ENCODE assay signal across 8 cellular contexts in the genomic region with DNA sequence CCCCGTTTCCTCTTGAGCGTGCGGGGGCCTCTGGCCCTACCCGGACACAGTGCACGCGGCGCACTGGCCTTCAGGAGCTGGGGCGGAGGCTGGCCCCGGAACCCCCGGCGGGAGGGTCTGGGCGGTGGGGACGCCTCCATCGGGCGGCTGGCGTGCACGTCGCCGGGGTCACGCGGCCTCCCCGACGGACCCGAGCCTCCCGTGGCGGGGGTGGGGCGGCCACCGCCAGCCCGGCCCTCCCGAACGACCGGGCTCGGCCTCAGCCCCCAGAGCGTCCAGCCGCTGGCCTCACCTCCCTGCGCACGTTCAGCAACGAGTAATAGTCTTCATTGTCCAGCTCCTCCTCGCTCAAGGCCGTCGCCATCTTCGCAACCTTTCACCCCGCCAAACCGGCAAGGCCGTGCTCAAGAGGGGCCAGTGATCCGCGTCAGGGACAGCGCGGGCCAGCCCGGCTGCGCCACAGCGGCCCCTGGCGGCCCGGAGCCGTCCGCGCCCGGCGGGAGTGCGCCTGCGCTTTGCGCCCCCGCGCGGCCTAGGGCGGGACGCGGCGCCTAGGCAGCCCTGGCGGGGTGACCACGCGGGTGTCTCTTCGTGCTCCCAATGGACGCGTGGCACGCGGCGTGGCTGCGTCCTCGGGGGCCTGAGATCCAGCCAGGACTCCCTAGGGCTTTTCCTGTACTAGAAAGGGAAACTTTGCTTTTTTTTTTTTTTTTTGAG. TPM values are rescaled to one million over a fixed set of nuclear protein-coding genes. Genes with fewer than 3 reads are reported as not detected.
DNase-seq lines count a peak whose midpoint lies in the region; ATAC-seq and TF ChIP-seq lines count a peak whose summit lies in the region.

A gene with protein sequence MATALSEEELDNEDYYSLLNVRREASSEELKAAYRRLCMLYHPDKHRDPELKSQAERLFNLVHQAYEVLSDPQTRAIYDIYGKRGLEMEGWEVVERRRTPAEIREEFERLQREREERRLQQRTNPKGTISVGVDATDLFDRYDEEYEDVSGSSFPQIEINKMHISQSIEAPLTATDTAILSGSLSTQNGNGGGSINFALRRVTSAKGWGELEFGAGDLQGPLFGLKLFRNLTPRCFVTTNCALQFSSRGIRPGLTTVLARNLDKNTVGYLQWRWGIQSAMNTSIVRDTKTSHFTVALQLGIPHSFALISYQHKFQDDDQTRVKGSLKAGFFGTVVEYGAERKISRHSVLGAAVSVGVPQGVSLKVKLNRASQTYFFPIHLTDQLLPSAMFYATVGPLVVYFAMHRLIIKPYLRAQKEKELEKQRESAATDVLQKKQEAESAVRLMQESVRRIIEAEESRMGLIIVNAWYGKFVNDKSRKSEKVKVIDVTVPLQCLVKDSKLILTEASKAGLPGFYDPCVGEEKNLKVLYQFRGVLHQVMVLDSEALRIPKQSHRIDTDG (minus strand): TSS at position 380 of the 717 bp plus-strand sequence. CDS start 16 bp downstream, at position 364.

- no peaks in the 10 kb centered on the region for H3K27me3 ChIP-seq in left lung

- ATAC-seq in HG03457 (IDR thresholded peaks at IDR 0.05; ENCODE audit: unreplicated experiment) (peak; percentile 69), left lung (peak; percentile 99)

- peaks cover 26% of the 10 kb centered on the region for H3K36me3 Mint-ChIP-seq in dendritic cell treated with granulocyte-macrophage colony-stimulating factor and Interleukin-4, amounts not matched to agents 40 ng/mL and 50 ng/mL, for 4 days (ENCODE audit: low read depth)

- peak within 1 kb of the TSS; percentile 63 to 79 for H3K27ac ChIP-seq in left lung

- no peaks in the 10 kb centered on the region for H3K36me3 ChIP-seq in left lung

- H3K4me1 ChIP-seq in left lung, result peaks cover 10 to 20% of the 10 kb centered on the region in 2 donors

- DNase-seq in C1 segment of cervical spinal cord (lab: John Stamatoyannopoulos, UW), result peak; percentile 35 to 94 (median 82)
- DNase-seq in GM19240 (ENCODE audit: insufficient read length, low spot score), result peak; percentile 92
- DNase-seq in NCI-H526 (lab: John Stamatoyannopoulos, UW), result peak; percentile 64 to 89
- DNase-seq in activated CD4-positive, alpha-beta T cell treated with anti-CD3 and anti-CD28 coated beads, Interleukin-2, amount 50 U/mL, for 1 hour, result peak; percentile 85
- DNase-seq in left lung, result peak; percentile 92 to 98
- DNase-seq in stimulated activated CD4-positive, alpha-beta T cell treated with anti-CD3 and anti-CD28 coated beads, Interleukin-2, amount 100 ng/mL, for 48 hours, result peak; percentile 85 to 94

- H3K4me3 ChIP-seq in left lung, result peak within 1 kb of the TSS; percentile 86 to 96

- H3K4me1 Mint-ChIP-seq in dendritic cell treated with granulocyte-macrophage colony-stimulating factor and Interleukin-4, amounts not matched to agents 40 ng/mL and 50 ng/mL, for 4 days (ENCODE audit: low read depth), result peaks cover 32% of the 10 kb centered on the region

- peaks cover 3% of the 10 kb centered on the region for H3K27me3 Mint-ChIP-seq in dendritic cell treated with granulocyte-macrophage colony-stimulating factor and Interleukin-4, amounts not matched to agents 40 ng/mL and 50 ng/mL, for 4 days

- intact Hi-C loops in dendritic cell treated with granulocyte-macrophage colony-stimulating factor and Interleukin-4, amounts not matched to agents 40 ng/mL and 50 ng/mL, for 4 days (cut with micrococcal nuclease), result no loop called here
- intact Hi-C loops in left lung (cut with DNase I), result no loop called here

- H3K27ac Mint-ChIP-seq in dendritic cell treated with granulocyte-macrophage colony-stimulating factor and Interleukin-4, amounts not matched to agents 40 ng/mL and 50 ng/mL, for 4 days, result peak within 1 kb of the TSS; percentile 89

- H3K4me3 Mint-ChIP-seq in dendritic cell treated with granulocyte-macrophage colony-stimulating factor and Interleukin-4, amounts not matched to agents 40 ng/mL and 50 ng/mL, for 4 days, result peak within 1 kb of the TSS; percentile 83

- H3K9me3 Mint-ChIP-seq in dendritic cell treated with granulocyte-macrophage colony-stimulating factor and Interleukin-4, amounts not matched to agents 40 ng/mL and 50 ng/mL, for 4 days, result no peaks in the 10 kb centered on the region

- no peaks in the 10 kb centered on the region for H3K9me3 ChIP-seq in left lung

- TF ChIP-seq CTCF in left lung (IDR thresholded peaks at IDR 0.05), result peak; percentile 96

RNA-seq across cellular contexts. Expression of the gene that starts here (rescaled TPM):
- 10 to 100 TPM; 33.5 to 37.7 TPM for total RNA-seq in left lung

Comparison
In these comparisons a context has a peak if more than half of its experiments do, and no peak if none do; other contexts are left out.
1. Peak in every context shown above with its lines: DNase-seq, ATAC-seq, H3K4me3 ChIP-seq and H3K27ac ChIP-seq.